Comparison of ENCODE assay signal across 1 cellular context in the genomic region with DNA sequence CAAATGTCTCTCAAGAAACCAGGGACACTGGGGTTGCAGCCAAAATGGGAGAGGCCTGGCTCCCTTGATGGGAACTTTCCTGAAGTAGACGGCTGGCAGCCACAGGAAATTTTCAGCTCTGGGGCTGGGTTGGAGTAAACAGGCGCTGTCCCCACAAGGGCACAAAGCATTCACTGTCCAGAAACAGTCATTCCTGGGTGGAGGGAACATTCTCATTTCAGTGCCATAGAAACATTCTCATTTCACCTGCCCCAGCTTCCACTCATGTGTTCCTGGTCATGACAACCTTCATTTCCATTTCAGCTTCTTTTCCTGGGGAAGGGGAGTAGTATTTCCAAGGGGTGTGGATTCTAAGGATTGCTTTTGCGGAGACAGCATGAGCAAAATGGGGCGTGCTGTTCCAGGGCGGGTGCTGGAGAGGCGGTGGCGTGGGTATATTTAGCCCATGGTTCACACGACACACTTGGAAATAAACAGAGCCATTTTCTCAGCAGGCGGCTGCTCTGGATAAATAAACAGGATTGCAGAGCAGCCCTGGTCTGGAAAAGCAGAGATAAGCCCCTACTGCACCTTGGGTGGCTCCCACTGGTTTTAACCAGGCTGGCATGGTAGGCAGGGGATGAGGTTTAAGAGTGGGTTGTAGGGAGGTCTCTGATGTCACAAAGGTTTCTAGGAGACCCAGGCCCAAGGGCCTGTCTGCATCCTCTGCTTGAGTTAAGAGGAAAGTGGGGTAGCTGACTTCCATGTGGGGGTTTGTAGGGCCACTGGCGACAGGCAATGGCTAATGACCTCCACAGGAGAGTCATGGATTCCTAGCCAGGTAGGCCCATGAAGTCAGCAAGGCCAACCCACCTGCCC.
A peak's percentile ranks its signal among the peaks of the same experiment; 100 is the strongest.
TF ChIP-seq lines count a peak whose summit lies in the region.

No MANE protein-coding gene starts in this region.

TF ChIP-seq in HepG2, 621 proteins besides CTCF, POLR2A, EP300 and RAD21 (continued from another document):
- TF ChIP-seq GABPB1 (CRISPR knock-in tag; IDR thresholded peaks at IDR 0.05) (no peak), PRPF4 (IDR thresholded peaks at IDR 0.05; ENCODE audit: low read depth, low read length, poor library complexity, severe bottlenecking) (peak; percentile 8), ZNF547 (CRISPR knock-in tag; IDR thresholded peaks at IDR 0.05) (0 out of 2 replicates have a peak, but pooled peaks have one; percentile 22), RCOR2 (CRISPR knock-in tag; IDR thresholded peaks at IDR 0.05) (no peak), HOXA5 (CRISPR knock-in tag; IDR thresholded peaks at IDR 0.05) (no peak), HNRNPL (IDR thresholded peaks at IDR 0.05; ENCODE audit: low read depth, low read length) (no peak), ZNF446 (CRISPR knock-in tag; IDR thresholded peaks at IDR 0.05) (0 out of 2 replicates have a peak, but pooled peaks have one; percentile 39), SOX6 (IDR thresholded peaks at IDR 0.05) (no peak), SOX6 (CRISPR knock-in tag; IDR thresholded peaks at IDR 0.05) (0 out of 2 replicates have a peak, but pooled peaks have one; percentile 23), ZNF34 (CRISPR knock-in tag; IDR thresholded peaks at IDR 0.05; ENCODE audit: borderline replicate concordance) (0 out of 2 replicates have a peak, but pooled peaks have one; percentile 33), ZSCAN21 (CRISPR knock-in tag; IDR thresholded peaks at IDR 0.05; ENCODE audit: borderline replicate concordance) (no peak), MTA1 (CRISPR knock-in tag; IDR thresholded peaks at IDR 0.05; ENCODE audit: borderline replicate concordance) (0 out of 2 replicates have a peak, but pooled peaks have one; percentile 17), AGO2 (optimal IDR thresholded peaks at IDR 0.05; ENCODE audit: low read depth, low read length) (peak; percentile 43), ZBTB42 (CRISPR knock-in tag; IDR thresholded peaks at IDR 0.05) (no peak)
- TF ChIP-seq, protein P1, sequence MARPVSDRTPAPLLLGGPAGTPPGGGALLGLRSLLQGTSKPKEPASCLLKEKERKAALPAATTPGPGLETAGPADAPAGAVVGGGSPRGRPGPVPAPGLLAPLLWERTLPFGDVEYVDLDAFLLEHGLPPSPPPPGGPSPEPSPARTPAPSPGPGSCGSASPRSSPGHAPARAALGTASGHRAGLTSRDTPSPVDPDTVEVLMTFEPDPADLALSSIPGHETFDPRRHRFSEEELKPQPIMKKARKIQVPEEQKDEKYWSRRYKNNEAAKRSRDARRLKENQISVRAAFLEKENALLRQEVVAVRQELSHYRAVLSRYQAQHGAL (CRISPR knock-in tag; IDR thresholded peaks at IDR 0.05; ENCODE audit: not compliant biosample characterization): no peak
- TF ChIP-seq, protein P2, sequence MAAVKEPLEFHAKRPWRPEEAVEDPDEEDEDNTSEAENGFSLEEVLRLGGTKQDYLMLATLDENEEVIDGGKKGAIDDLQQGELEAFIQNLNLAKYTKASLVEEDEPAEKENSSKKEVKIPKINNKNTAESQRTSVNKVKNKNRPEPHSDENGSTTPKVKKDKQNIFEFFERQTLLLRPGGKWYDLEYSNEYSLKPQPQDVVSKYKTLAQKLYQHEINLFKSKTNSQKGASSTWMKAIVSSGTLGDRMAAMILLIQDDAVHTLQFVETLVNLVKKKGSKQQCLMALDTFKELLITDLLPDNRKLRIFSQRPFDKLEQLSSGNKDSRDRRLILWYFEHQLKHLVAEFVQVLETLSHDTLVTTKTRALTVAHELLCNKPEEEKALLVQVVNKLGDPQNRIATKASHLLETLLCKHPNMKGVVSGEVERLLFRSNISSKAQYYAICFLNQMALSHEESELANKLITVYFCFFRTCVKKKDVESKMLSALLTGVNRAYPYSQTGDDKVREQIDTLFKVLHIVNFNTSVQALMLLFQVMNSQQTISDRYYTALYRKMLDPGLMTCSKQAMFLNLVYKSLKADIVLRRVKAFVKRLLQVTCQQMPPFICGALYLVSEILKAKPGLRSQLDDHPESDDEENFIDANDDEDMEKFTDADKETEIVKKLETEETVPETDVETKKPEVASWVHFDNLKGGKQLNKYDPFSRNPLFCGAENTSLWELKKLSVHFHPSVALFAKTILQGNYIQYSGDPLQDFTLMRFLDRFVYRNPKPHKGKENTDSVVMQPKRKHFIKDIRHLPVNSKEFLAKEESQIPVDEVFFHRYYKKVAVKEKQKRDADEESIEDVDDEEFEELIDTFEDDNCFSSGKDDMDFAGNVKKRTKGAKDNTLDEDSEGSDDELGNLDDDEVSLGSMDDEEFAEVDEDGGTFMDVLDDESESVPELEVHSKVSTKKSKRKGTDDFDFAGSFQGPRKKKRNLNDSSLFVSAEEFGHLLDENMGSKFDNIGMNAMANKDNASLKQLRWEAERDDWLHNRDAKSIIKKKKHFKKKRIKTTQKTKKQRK (IDR thresholded peaks at IDR 0.05; ENCODE audit: low read length): no peak
- TF ChIP-seq, protein P3, sequence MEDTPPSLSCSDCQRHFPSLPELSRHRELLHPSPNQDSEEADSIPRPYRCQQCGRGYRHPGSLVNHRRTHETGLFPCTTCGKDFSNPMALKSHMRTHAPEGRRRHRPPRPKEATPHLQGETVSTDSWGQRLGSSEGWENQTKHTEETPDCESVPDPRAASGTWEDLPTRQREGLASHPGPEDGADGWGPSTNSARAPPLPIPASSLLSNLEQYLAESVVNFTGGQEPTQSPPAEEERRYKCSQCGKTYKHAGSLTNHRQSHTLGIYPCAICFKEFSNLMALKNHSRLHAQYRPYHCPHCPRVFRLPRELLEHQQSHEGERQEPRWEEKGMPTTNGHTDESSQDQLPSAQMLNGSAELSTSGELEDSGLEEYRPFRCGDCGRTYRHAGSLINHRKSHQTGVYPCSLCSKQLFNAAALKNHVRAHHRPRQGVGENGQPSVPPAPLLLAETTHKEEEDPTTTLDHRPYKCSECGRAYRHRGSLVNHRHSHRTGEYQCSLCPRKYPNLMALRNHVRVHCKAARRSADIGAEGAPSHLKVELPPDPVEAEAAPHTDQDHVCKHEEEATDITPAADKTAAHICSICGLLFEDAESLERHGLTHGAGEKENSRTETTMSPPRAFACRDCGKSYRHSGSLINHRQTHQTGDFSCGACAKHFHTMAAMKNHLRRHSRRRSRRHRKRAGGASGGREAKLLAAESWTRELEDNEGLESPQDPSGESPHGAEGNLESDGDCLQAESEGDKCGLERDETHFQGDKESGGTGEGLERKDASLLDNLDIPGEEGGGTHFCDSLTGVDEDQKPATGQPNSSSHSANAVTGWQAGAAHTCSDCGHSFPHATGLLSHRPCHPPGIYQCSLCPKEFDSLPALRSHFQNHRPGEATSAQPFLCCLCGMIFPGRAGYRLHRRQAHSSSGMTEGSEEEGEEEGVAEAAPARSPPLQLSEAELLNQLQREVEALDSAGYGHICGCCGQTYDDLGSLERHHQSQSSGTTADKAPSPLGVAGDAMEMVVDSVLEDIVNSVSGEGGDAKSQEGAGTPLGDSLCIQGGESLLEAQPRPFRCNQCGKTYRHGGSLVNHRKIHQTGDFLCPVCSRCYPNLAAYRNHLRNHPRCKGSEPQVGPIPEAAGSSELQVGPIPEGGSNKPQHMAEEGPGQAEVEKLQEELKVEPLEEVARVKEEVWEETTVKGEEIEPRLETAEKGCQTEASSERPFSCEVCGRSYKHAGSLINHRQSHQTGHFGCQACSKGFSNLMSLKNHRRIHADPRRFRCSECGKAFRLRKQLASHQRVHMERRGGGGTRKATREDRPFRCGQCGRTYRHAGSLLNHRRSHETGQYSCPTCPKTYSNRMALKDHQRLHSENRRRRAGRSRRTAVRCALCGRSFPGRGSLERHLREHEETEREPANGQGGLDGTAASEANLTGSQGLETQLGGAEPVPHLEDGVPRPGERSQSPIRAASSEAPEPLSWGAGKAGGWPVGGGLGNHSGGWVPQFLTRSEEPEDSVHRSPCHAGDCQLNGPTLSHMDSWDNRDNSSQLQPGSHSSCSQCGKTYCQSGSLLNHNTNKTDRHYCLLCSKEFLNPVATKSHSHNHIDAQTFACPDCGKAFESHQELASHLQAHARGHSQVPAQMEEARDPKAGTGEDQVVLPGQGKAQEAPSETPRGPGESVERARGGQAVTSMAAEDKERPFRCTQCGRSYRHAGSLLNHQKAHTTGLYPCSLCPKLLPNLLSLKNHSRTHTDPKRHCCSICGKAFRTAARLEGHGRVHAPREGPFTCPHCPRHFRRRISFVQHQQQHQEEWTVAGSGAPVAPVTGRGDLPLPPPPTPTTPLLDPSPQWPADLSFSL (CRISPR knock-in tag; IDR thresholded peaks at IDR 0.05): 0 out of 2 replicates have a peak, but pooled peaks have one; percentile 34
